8 cellular contexts compared by ENCODE assay signal in the genomic region with DNA sequence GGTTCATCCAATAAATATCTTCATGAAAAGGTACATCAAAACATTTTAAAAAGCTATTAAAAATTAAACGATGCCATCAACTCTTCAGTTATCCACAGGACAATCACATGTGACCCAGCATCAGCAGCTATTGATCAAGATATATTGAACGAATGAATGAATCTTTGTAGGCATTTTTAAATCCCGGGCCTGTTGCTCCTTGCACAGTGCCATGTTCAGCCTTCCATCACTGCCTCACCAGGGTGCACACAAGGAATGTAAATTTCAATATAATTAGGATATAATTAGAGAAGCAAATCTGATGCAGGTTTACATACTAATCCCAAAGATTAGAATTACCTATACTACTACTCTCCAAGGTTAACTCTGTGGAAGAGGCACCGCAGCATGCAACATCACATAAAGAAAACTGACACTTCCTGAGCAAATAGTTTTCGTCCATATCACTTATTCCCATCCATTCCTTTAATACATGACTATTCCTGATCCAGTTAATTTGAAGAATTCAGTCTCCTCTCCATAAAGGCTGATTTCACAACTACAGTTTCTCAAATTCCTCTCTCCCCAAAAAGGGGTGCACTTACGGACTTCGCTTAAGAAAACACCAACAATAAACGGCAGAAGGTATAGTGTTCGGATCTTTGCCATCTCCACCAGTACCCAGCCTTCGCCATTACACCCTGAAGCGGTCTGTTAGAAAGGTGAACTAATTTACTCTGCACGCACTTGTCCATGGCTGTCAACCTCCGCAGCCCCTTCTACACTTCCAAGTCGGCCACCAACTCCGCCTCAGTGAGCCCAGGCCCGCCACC.
DNase-seq lines count a peak whose midpoint lies in the region; ATAC-seq and TF ChIP-seq lines count a peak whose summit lies in the region.

No MANE protein-coding gene starts in this region.

- H3K9me3 ChIP-seq in BLaER1 treated with 17β-estradiol and CSF1 and Interleukin-3, amounts not matched to agents 10 nM and 100 nM (replicated peaks in 1 of 11): peaks cover 0 to 10% (median 0%) of the 10 kb centered on the region in 11 experiments; a peak in 1 of 22 replicates
- no peaks in the 10 kb centered on the region for H3K9me3 ChIP-seq in WERI-Rb-1 (ENCODE audit: severe bottlenecking)

- H3K27ac ChIP-seq in BLaER1 treated with 17β-estradiol and CSF1 and Interleukin-3, amounts not matched to agents 10 nM and 100 nM: peak overlapping the region; percentile 90 to 99 (median 97)
- H3K27ac ChIP-seq in WERI-Rb-1: peak overlapping the region; percentile 94

- no peak for TF ChIP-seq CTCF in WERI-Rb-1 (IDR thresholded peaks at IDR 0.05; ENCODE audit: low read depth, low read length)
- no peak for TF ChIP-seq CTCF in foreskin fibroblast (IDR thresholded peaks at IDR 0.05; ENCODE audit: low read depth, low read length)

- peak overlapping the region; percentile 86 to 100 (median 92) for H3K4me3 ChIP-seq in BLaER1 treated with 17β-estradiol and CSF1 and Interleukin-3, amounts not matched to agents 10 nM and 100 nM
- peak overlapping the region; percentile 87 for H3K4me3 ChIP-seq in WERI-Rb-1 (ENCODE audit: low read depth, low read length)
- H3K4me3 ChIP-seq in foreskin fibroblast (ENCODE audit: low read depth in 1 of 2, low read length in 2 of 2): peak overlapping the region; percentile 77 to 96

- H3K36me3 ChIP-seq in BLaER1 treated with 17β-estradiol and CSF1 and Interleukin-3, amounts not matched to agents 10 nM and 100 nM: peaks cover 0 to 17% (median 8%) of the 10 kb centered on the region in 11 experiments; a peak in 11 of 22 replicates
- peaks cover 12% of the 10 kb centered on the region for H3K36me3 ChIP-seq in WERI-Rb-1

- H4K20me1 ChIP-seq in BLaER1 treated with 17β-estradiol and CSF1 and Interleukin-3, amounts not matched to agents 10 nM and 100 nM: peaks cover 43 to 58% (median 52%) of the 10 kb centered on the region in 11 experiments; a peak in 21 of 22 replicates

- H3K27me3 ChIP-seq in BLaER1 treated with 17β-estradiol and CSF1 and Interleukin-3, amounts not matched to agents 10 nM and 100 nM: no peaks in the 10 kb centered on the region
- H3K27me3 ChIP-seq in WERI-Rb-1 (ENCODE audit: insufficient read depth, low read depth, severe bottlenecking): no peaks in the 10 kb centered on the region

- peak overlapping the region; percentile 94 to 99 (median 98) for H3K9ac ChIP-seq in BLaER1 treated with 17β-estradiol and CSF1 and Interleukin-3, amounts not matched to agents 10 nM and 100 nM

- peak; percentile 11 for ATAC-seq in HG02870 (IDR thresholded peaks at IDR 0.05; ENCODE audit: unreplicated experiment)

- peak overlapping the region; percentile 82 to 94 (median 87) for H3K4me2 ChIP-seq in BLaER1 treated with 17β-estradiol and CSF1 and Interleukin-3, amounts not matched to agents 10 nM and 100 nM

- peaks cover 34 to 50% (median 42%) of the 10 kb centered on the region in 10 experiments for H3K4me1 ChIP-seq in BLaER1 treated with 17β-estradiol and CSF1 and Interleukin-3, amounts not matched to agents 10 nM and 100 nM

- DNase-seq in WERI-Rb-1: no peak
- no peak for DNase-seq in foreskin fibroblast
- peak; percentile 5 for DNase-seq in putamen (ENCODE audit: low spot score)
- DNase-seq in UCSD-AML1 (lab: John Stamatoyannopoulos, UW; ENCODE audit: unreplicated experiment): no peak
- DNase-seq in NCI-H2196 treated with DMSO at 0.1 percent for 48 hours (lab: John Stamatoyannopoulos, UW; ENCODE audit: unreplicated experiment): no peak
- no peak for DNase-seq in AML-193 (lab: John Stamatoyannopoulos, UW)
